Comparison of ENCODE assay signal across 13 cellular contexts in genomic region chr9:110030632-110031031, GRCh38.
DNase-seq lines count a peak whose midpoint lies in the region; TF ChIP-seq lines count a peak whose summit lies in the region.
"Had no signal": no experiment of that assay in that cellular context is flagged by ENCODE, and none has a peak within 500 bp of the region (broad histone marks: within the 10 kb centered on the region; RNA-seq: fewer than 3 reads in every experiment).

No MANE protein-coding gene starts in this region.

- H3K27me3 ChIP-seq in SJSA1 (replicated peaks) (no peaks in the 10 kb centered on the region), osteoblast (ENCODE audit: insufficient read depth, low read length) (no peaks in the 10 kb centered on the region), ovary (no peaks in the 10 kb centered on the region)
- H3K27me3 ChIP-seq: colonic mucosa, stomach had no signal

- WGBS in ovary, 3 donors = 82 to 96% (median 87%) methylated on average over 3 of the region's 3 CpGs

- H3K4me1 ChIP-seq in SJSA1 (replicated peaks) = peaks cover 80% of the 10 kb centered on the region
- peaks cover 69% of the 10 kb centered on the region for H3K4me1 ChIP-seq in osteoblast (ENCODE audit: insufficient read depth, low read length)
- H3K4me1 ChIP-seq in ovary (ENCODE audit: insufficient read depth) = no peaks in the 10 kb centered on the region
- H3K4me1 ChIP-seq: colonic mucosa had no signal

- no peak for TF ChIP-seq EP300 in ovary (IDR thresholded peaks at IDR 0.05)

- no peaks in the 10 kb centered on the region for H4K20me1 ChIP-seq in osteoblast (ENCODE audit: insufficient read depth, low read length)

- no peaks in the 10 kb centered on the region for H3K9me3 ChIP-seq in SJSA1 (replicated peaks)
- no peaks in the 10 kb centered on the region for H3K9me3 ChIP-seq in osteoblast (ENCODE audit: low read depth, low read length)
- H3K9me3 ChIP-seq in ovary = no peaks in the 10 kb centered on the region
- H3K9me3 ChIP-seq: colonic mucosa, stomach had no signal

- no peaks in the 10 kb centered on the region for H3K79me2 ChIP-seq in osteoblast (ENCODE audit: insufficient read depth, low read length)

- H3K4me3 ChIP-seq in SJSA1 (no peak overlapping the region), osteoblast (ENCODE audit: insufficient read depth, low read length) (no peak overlapping the region), ovary (no peak overlapping the region)
- H3K4me3 ChIP-seq: colonic mucosa, stomach had no signal

- H3K27ac ChIP-seq in SJSA1 (peak overlapping the region; percentile 88), epithelial cell of prostate (peak overlapping the region; percentile 83), osteoblast (ENCODE audit: low read depth, low read length) (peak overlapping the region; percentile 76), ovary (no peak overlapping the region)
- H3K27ac ChIP-seq: colonic mucosa had no signal

- H3K36me3 ChIP-seq in SJSA1 = no peaks in the 10 kb centered on the region
- no peaks in the 10 kb centered on the region for H3K36me3 ChIP-seq in osteoblast (ENCODE audit: insufficient read depth, low read length)
- H3K36me3 ChIP-seq in ovary = no peaks in the 10 kb centered on the region
- H3K36me3 ChIP-seq: colonic mucosa, stomach had no signal

- no peak overlapping the region for H2AFZ ChIP-seq in osteoblast (ENCODE audit: low read length)

- intact Hi-C loops in ovary (cut with DNase I) = no loop called here

- TF ChIP-seq CTCF in osteoblast (IDR thresholded peaks at IDR 0.05; ENCODE audit: extremely low read depth, low read depth, low read length) (no peak), ovary (IDR thresholded peaks at IDR 0.05) (no peak)

- TF ChIP-seq POLR2A in ovary (IDR thresholded peaks at IDR 0.05) = no peak

- no peak overlapping the region for H3K4me2 ChIP-seq in osteoblast (ENCODE audit: insufficient read depth, low read length)

- DNase-seq in ELR (ENCODE audit: low read depth) (peak; percentile 84), SJSA1 (ENCODE audit: low read depth in 1 of 2, low spot score in 2 of 2) (peak in 1 of 2 experiments; percentile 37), epithelial cell of prostate (ENCODE audit: low read depth, low spot score) (no peak), osteoblast (ENCODE audit: insufficient read length, low spot score, missing footprints) (peak; percentile 48), KG1 (lab: John Stamatoyannopoulos, UW) (no peak), ovary (no peak), NCI-H69 (lab: John Stamatoyannopoulos, UW) (no peak)
- DNase-seq: CD8-positive, alpha-beta T cell; colonic mucosa; foreskin melanocyte; NCI-H1417; NCI-H510A treated with DMSO at 0.1 percent for 48 hours; stomach had no signal

Comparison
In these comparisons a context has a peak if more than half of its experiments do, and no peak if none do; other contexts are left out.
1. DNase-seq: peak in ELR (single experiment) and osteoblast (single experiment); none in epithelial cell of prostate (single experiment), KG1 (single experiment), ovary (0 of 5) and NCI-H69 (single experiment).
2. H3K27ac ChIP-seq: peak in SJSA1 (single experiment), epithelial cell of prostate (single experiment) and osteoblast (single experiment); none in ovary (0 of 2).